14 cellular contexts compared by ENCODE assay signal in genomic region chr12:2075558-2076195, GRCh38. TPM values are rescaled to one million over a fixed set of nuclear protein-coding genes. Genes with fewer than 3 reads are reported as not detected.
DNase-seq lines count a peak whose midpoint lies in the region; ATAC-seq and TF ChIP-seq lines count a peak whose summit lies in the region.
"Had no signal": no experiment of that assay in that cellular context is flagged by ENCODE, and none has a peak within 500 bp of the region (broad histone marks: within the 10 kb centered on the region; RNA-seq: fewer than 3 reads in every experiment).

No MANE protein-coding gene starts in this region.

- peaks cover 6% of the 10 kb centered on the region for H3K27me3 Mint-ChIP-seq in activated CD8-positive, alpha-beta memory T cell treated with anti-CD3 and anti-CD28 coated beads, Interleukin-2, amount 10 ng/mL, durations not matched to agents 7 days and 5 days
- H3K27me3 Mint-ChIP-seq in osteocyte (ENCODE audit: unreplicated experiment), result no peaks in the 10 kb centered on the region

- H3K27me3 ChIP-seq in left ventricle myocardium inferior (ENCODE audit: low read depth) (no peaks in the 10 kb centered on the region), aorta (ENCODE audit: control insufficient read depth in 1 of 2, insufficient read depth in 2 of 2, low read length in 1 of 2) (no peaks in the 10 kb centered on the region)

- H3K9me3 Mint-ChIP-seq in activated CD8-positive, alpha-beta memory T cell treated with anti-CD3 and anti-CD28 coated beads, Interleukin-2, amount 10 ng/mL, durations not matched to agents 7 days and 5 days (ENCODE audit: low read depth), result peaks cover 8% of the 10 kb centered on the region
- H3K9me3 Mint-ChIP-seq in osteocyte (ENCODE audit: unreplicated experiment), result peaks cover 17% of the 10 kb centered on the region

- H3K27ac Mint-ChIP-seq in activated CD8-positive, alpha-beta memory T cell treated with anti-CD3 and anti-CD28 coated beads, Interleukin-2, amount 10 ng/mL, durations not matched to agents 7 days and 5 days, result no peak overlapping the region
- H3K27ac Mint-ChIP-seq in osteocyte (ENCODE audit: unreplicated experiment), result peak overlapping the region; percentile 2

- TF ChIP-seq CTCF in left ventricle myocardium inferior (IDR thresholded peaks at IDR 0.05; ENCODE audit: borderline replicate concordance), result no peak
- no peak for TF ChIP-seq CTCF in osteocyte (IDR thresholded peaks at IDR 0.05)

- H3K4me3 ChIP-seq in left ventricle myocardium inferior (peak overlapping the region; percentile 18), aorta (ENCODE audit: low read length in 2 of 2) (no peak overlapping the region)

- H3K9me3 ChIP-seq in left ventricle myocardium inferior (replicated peaks) (peaks cover 6% of the 10 kb centered on the region), aorta (ENCODE audit: control insufficient read depth, low read length) (no peaks in the 10 kb centered on the region)

- H3K4me1 ChIP-seq in left ventricle myocardium inferior (peaks cover 80% of the 10 kb centered on the region), aorta (ENCODE audit: control insufficient read depth in 1 of 2, insufficient read depth in 2 of 2, low read length in 2 of 2) (peaks cover 0 to 7% of the 10 kb centered on the region in 2 donors)

- H3K4me3 Mint-ChIP-seq in activated CD8-positive, alpha-beta memory T cell treated with anti-CD3 and anti-CD28 coated beads, Interleukin-2, amount 10 ng/mL, durations not matched to agents 7 days and 5 days, result no peak overlapping the region
- H3K4me3 Mint-ChIP-seq in osteocyte (ENCODE audit: unreplicated experiment), result no peak overlapping the region
- H3K4me3 Mint-ChIP-seq: naive thymus-derived CD8-positive, alpha-beta T cell had no signal

- H3K36me3 ChIP-seq in left ventricle myocardium inferior (peaks cover under 1% of the 10 kb centered on the region), aorta (ENCODE audit: control insufficient read depth in 1 of 2, insufficient read depth in 2 of 2, low read length in 1 of 2) (no peaks in the 10 kb centered on the region)

- H3K4me1 Mint-ChIP-seq in activated CD8-positive, alpha-beta memory T cell treated with anti-CD3 and anti-CD28 coated beads, Interleukin-2, amount 10 ng/mL, durations not matched to agents 7 days and 5 days, result no peaks in the 10 kb centered on the region
- H3K4me1 Mint-ChIP-seq in osteocyte (ENCODE audit: unreplicated experiment), result peaks cover 23% of the 10 kb centered on the region
- H3K4me1 Mint-ChIP-seq: naive thymus-derived CD8-positive, alpha-beta T cell had no signal

- DNase-seq in activated CD8-positive, alpha-beta memory T cell treated with anti-CD3 and anti-CD28 coated beads, Interleukin-2, amount 10 ng/mL, durations not matched to agents 7 days and 5 days, result peak; percentile 9
- no peak for DNase-seq in activated CD8-positive, alpha-beta memory T cell treated with anti-CD3 and anti-CD28 coated beads, Interleukin-2, amount 50 U/mL, for 48 hours
- peak; percentile 75 for DNase-seq in left ventricle myocardium inferior
- DNase-seq in osteocyte (ENCODE audit: extremely low spot score, unreplicated experiment), result no peak
- DNase-seq in aorta, result peak in 1 of 2 donors; percentile 61
- DNase-seq in activated CD4-positive, CD25-positive, alpha-beta regulatory T cell (lab: John Stamatoyannopoulos, UW), result no peak
- no peak for DNase-seq in pons (ENCODE audit: low spot score)
- DNase-seq: activated CD4-positive, CD25-positive, alpha-beta regulatory T cell treated with anti-CD3 and anti-CD28 coated beads, Interleukin-2, amount 50 U/mL, for 72 hours; naive thymus-derived CD8-positive, alpha-beta T cell; NCI-H2029 treated with DMSO at 0.1 percent for 48 hours; NCI-H510A had no signal

- no peaks in the 10 kb centered on the region for H3K36me3 Mint-ChIP-seq in activated CD8-positive, alpha-beta memory T cell treated with anti-CD3 and anti-CD28 coated beads, Interleukin-2, amount 10 ng/mL, durations not matched to agents 7 days and 5 days
- peaks cover 12% of the 10 kb centered on the region for H3K36me3 Mint-ChIP-seq in osteocyte (ENCODE audit: unreplicated experiment)

- ATAC-seq in activated CD8-positive, alpha-beta memory T cell treated with anti-CD3 and anti-CD28 coated beads, Interleukin-2, amount 10 ng/mL, durations not matched to agents 7 days and 5 days, result no peak
- ATAC-seq in aorta (ENCODE audit: low FRiP score) (peak; percentile 86), GM21360 (IDR thresholded peaks at IDR 0.05; ENCODE audit: unreplicated experiment) (no peak)
- ATAC-seq: naive thymus-derived CD8-positive, alpha-beta T cell had no signal

- WGBS in aorta, 2 donors, result 7% methylated on average over 7 of the region's 7 CpGs

- H3K27ac ChIP-seq in left ventricle myocardium inferior (replicated peaks) (peak overlapping the region; percentile 93), aorta (ENCODE audit: low read depth in 1 of 2, low read length in 2 of 2) (peak overlapping the region; percentile 79 to 97)
- H3K27ac ChIP-seq: 22Rv1, C4-2B had no signal

- intact Hi-C loops in left ventricle myocardium inferior (cut with micrococcal nuclease) (no loop called here), aorta (cut with DNase I) (no loop called here)

- CTCF ChIA-PET in activated CD8-positive, alpha-beta memory T cell treated with anti-CD3 and anti-CD28 coated beads, Interleukin-2, amount 10 ng/mL, durations not matched to agents 7 days and 5 days (lab: Charles Lee), result no interaction called here

RNA-seq across cellular contexts. Expression of gene CACNA1C, which starts 22.9 kb away (rescaled TPM):
- total RNA-seq in activated CD8-positive, alpha-beta memory T cell treated with anti-CD3 and anti-CD28 coated beads, Interleukin-2, amount 10 ng/mL, durations not matched to agents 7 days and 5 days, result under 1 TPM; 0.14 to 0.26 TPM
- 137 TPM for total RNA-seq in left ventricle myocardium inferior
- 59.1 and 67.4 TPM in 2 replicates for total RNA-seq in osteocyte
- 100 to 1,000 TPM in 1 of 2 donors, 10 to 100 TPM in 1; 70.4 to 114 TPM for total RNA-seq in aorta
- polyA plus RNA-seq in aorta, result 10 to 100 TPM in 1 of 2 donors, 1 to 10 TPM in 1; 4.3 to 22.1 TPM

Comparison
In these comparisons a context has a peak if more than half of its experiments do, and no peak if none do; other contexts are left out.
1. DNase-seq: peak in activated CD8-positive, alpha-beta memory T cell treated with anti-CD3 and anti-CD28 coated beads, Interleukin-2, amount 10 ng/mL, durations not matched to agents 7 days and 5 days (single experiment) and left ventricle myocardium inferior (single experiment); none in activated CD8-positive, alpha-beta memory T cell treated with anti-CD3 and anti-CD28 coated beads, Interleukin-2, amount 50 U/mL, for 48 hours (single experiment), osteocyte (single experiment), activated CD4-positive, CD25-positive, alpha-beta regulatory T cell (0 of 4) and pons (single experiment).
2. RNA of gene CACNA1C, which starts 22.9 kb away (total RNA-seq): 137 TPM in left ventricle myocardium inferior (single experiment), 70.4 to 114 TPM in aorta and 59.1 to 67.4 TPM in osteocyte; 0.14 to 0.26 TPM in activated CD8-positive, alpha-beta memory T cell treated with anti-CD3 and anti-CD28 coated beads, Interleukin-2, amount 10 ng/mL, durations not matched to agents 7 days and 5 days; every median in the first group is over 10 times any median in the second.